ENCODE assay signal across 16 cellular contexts in genomic region chr22:33803371-33803770, GRCh38.
DNase-seq lines count a peak whose midpoint lies in the region; ATAC-seq, FAIRE-seq and TF ChIP-seq lines count a peak whose summit lies in the region.
"Had no signal": no experiment of that assay in that cellular context is flagged by ENCODE, and none has a peak within 500 bp of the region (broad histone marks: within the 10 kb centered on the region; RNA-seq: fewer than 3 reads in every experiment).

No MANE protein-coding gene starts in this region.

- no TSS peak for BruUV-seq in endothelial cell of umbilical vein (replicated peaks; lab: Mats Ljungman, UMichigan)

- no peaks in the 10 kb centered on the region for H3K9me1 ChIP-seq in endothelial cell of umbilical vein (replicated peaks; ENCODE audit: control insufficient read depth, extremely low read depth, insufficient read depth, low read length)

- DNase-seq in Right ventricle myocardium inferior (ENCODE audit: missing footprints) (no peak), cardiac septum (ENCODE audit: low spot score) (no peak), endothelial cell of umbilical vein (ENCODE audit: low read depth, low spot score) (no peak), mucosa of gallbladder (ENCODE audit: low spot score) (peak; percentile 18), GM23338 (ENCODE audit: low spot score) (no peak), NCI-H2081 treated with DMSO at 0.1 percent for 48 hours (lab: John Stamatoyannopoulos, UW) (no peak), thyroid gland (no peak), GM12891 (ENCODE audit: insufficient read length, low spot score) (no peak)
- DNase-seq: activated CD4-positive, alpha-beta T cell treated with anti-CD3 and anti-CD28 coated beads for 1 hour; activated naive CD4-positive, alpha-beta T cell treated with anti-CD3 and anti-CD28 coated beads for 36 hours; SJCRH30; tibial artery had no signal

- no peak overlapping the region for H3K27ac Mint-ChIP-seq in GM23338
- H3K27ac Mint-ChIP-seq: activated naive CD4-positive, alpha-beta T cell treated with anti-CD3 and anti-CD28 coated beads for 36 hours had no signal

- FAIRE-seq in endothelial cell of umbilical vein (lab: Jason Lieb, UNC): no peak
- FAIRE-seq in GM12891 (lab: Jason Lieb, UNC): no peak
- FAIRE-seq: A549, G401.6 had no signal

- H3K4me1 Mint-ChIP-seq in GM23338: peaks cover 37% of the 10 kb centered on the region
- H3K4me1 Mint-ChIP-seq: neural crest cell had no signal

- no peaks in the 10 kb centered on the region; the same call in 1 of the 2 replicates for H3K9me2 ChIP-seq in GM23338 (ENCODE audit: insufficient read depth)

- dilution Hi-C loops in endothelial cell of umbilical vein (cut with MboI; ENCODE audit: extremely low pct_ligation_motif_present, low sequenced_read_pairs): no loop called here

- H3K36me3 ChIP-seq in endothelial cell of umbilical vein (ENCODE audit: control insufficient read depth in 2 of 2, extremely low read depth in 1 of 2, insufficient read depth in 2 of 2, low read length in 2 of 2) (no peaks in the 10 kb centered on the region), GM23338 (ENCODE audit: insufficient read depth) (no peaks in the 10 kb centered on the region), thyroid gland (no peaks in the 10 kb centered on the region)
- H3K36me3 ChIP-seq: SJCRH30, tibial artery had no signal

- H3K79me2 ChIP-seq in endothelial cell of umbilical vein (ENCODE audit: control insufficient read depth, insufficient read depth, low read length): no peaks in the 10 kb centered on the region
- peaks cover 100% of the 10 kb centered on the region for H3K79me2 ChIP-seq in GM23338 (replicated peaks; ENCODE audit: insufficient read depth)

- H3K27ac ChIP-seq in endothelial cell of umbilical vein (ENCODE audit: insufficient read depth, low read depth, low read length) (no peak overlapping the region), GM23338 (ENCODE audit: low read depth) (no peak overlapping the region), thyroid gland (no peak overlapping the region)
- H3K27ac ChIP-seq: A549, SJCRH30 had no signal

- no peaks in the 10 kb centered on the region for H3K27me3 ChIP-seq in endothelial cell of umbilical vein (ENCODE audit: control insufficient read depth in 2 of 2, insufficient read depth in 2 of 2, low read length in 2 of 2)
- H3K27me3 ChIP-seq in GM23338 (ENCODE audit: insufficient read depth): no peaks in the 10 kb centered on the region
- no peaks in the 10 kb centered on the region for H3K27me3 ChIP-seq in thyroid gland
- H3K27me3 ChIP-seq: dorsolateral prefrontal cortex, SJCRH30, tibial artery had no signal

- intact Hi-C loops in Right ventricle myocardium inferior (cut with DNase I): no loop called here
- intact Hi-C loops in cardiac septum (cut with DNase I): no loop called here
- intact Hi-C loops in endothelial cell of umbilical vein (cut with micrococcal nuclease): no loop called here
- intact Hi-C loops in thyroid gland (cut with DNase I): no loop called here

- H3K9me3 Mint-ChIP-seq in GM23338: peaks cover 8% of the 10 kb centered on the region

- WGBS in thyroid gland, 2 donors: 81 to 89% methylated on average over 4 of the region's 4 CpGs

- POLR2A ChIA-PET in endothelial cell of umbilical vein (lab: Charles Lee): no interaction called here

- H3K4me2 ChIP-seq in endothelial cell of umbilical vein (ENCODE audit: insufficient read depth, low read length) (no peak overlapping the region), GM23338 (no peak overlapping the region)
- H3K4me2 ChIP-seq: A549 had no signal

- CTCF ChIA-PET in endothelial cell of umbilical vein (lab: Charles Lee): no interaction called here

- ATAC-seq in Right ventricle myocardium inferior (peak; percentile 24), GM23338 (no peak)
- ATAC-seq: A549 had no signal

- H3K9me3 ChIP-seq in endothelial cell of umbilical vein (replicated peaks; ENCODE audit: control insufficient read depth, insufficient read depth, low read length): peaks cover 2% of the 10 kb centered on the region
- H3K9me3 ChIP-seq in thyroid gland: no peaks in the 10 kb centered on the region
- H3K9me3 ChIP-seq: A549, SJCRH30, tibial artery had no signal

- no peak overlapping the region for H3K9ac ChIP-seq in endothelial cell of umbilical vein (replicated peaks; ENCODE audit: extremely low read depth, insufficient read depth, low read length)

- no peak for TF ChIP-seq POLR2A in endothelial cell of umbilical vein (IDR thresholded peaks at IDR 0.05; ENCODE audit: low read depth, low read length)
- no peak for TF ChIP-seq POLR2A in thyroid gland (IDR thresholded peaks at IDR 0.05)
- no peak for TF ChIP-seq POLR2A in GM12891 (IDR thresholded peaks at IDR 0.05; ENCODE audit: low read depth, low read length)

- H3K27me3 Mint-ChIP-seq in GM23338 (ENCODE audit: insufficient read depth, low read depth, poor library complexity): peaks cover 7% of the 10 kb centered on the region

- H4K20me1 ChIP-seq in endothelial cell of umbilical vein (replicated peaks; ENCODE audit: control insufficient read depth, extremely low read depth, insufficient read depth, low read length): no peaks in the 10 kb centered on the region
- H4K20me1 ChIP-seq in GM23338 (replicated peaks; ENCODE audit: insufficient read depth): peaks cover 47% of the 10 kb centered on the region

- peaks cover 26% of the 10 kb centered on the region for H3K36me3 Mint-ChIP-seq in GM23338 (ENCODE audit: low read depth)

- TF ChIP-seq CTCF in endothelial cell of umbilical vein (IDR thresholded peaks at IDR 0.05; ENCODE audit: extremely low read depth in 1 of 2, insufficient read depth in 1 of 2, low read depth in 1 of 2, low read length in 2 of 2): no peak
- TF ChIP-seq CTCF in GM23338 (conservative IDR thresholded peaks at IDR 0.05; ENCODE audit: low read depth in 2 of 2): no peak
- no peak for TF ChIP-seq CTCF in thyroid gland (IDR thresholded peaks at IDR 0.05)

- H3F3A ChIP-seq in GM23338 (replicated peaks; ENCODE audit: low read depth): no peaks in the 10 kb centered on the region

- H3K4me3 Mint-ChIP-seq in GM23338: no peak overlapping the region
- H3K4me3 Mint-ChIP-seq: activated naive CD4-positive, alpha-beta T cell treated with anti-CD3 and anti-CD28 coated beads for 36 hours; neural crest cell had no signal

- no peak overlapping the region for H3K4me3 ChIP-seq in endothelial cell of umbilical vein (replicated peaks in 1 of 3; ENCODE audit: insufficient read depth in 1 of 3, low read depth in 1 of 3, low read length in 3 of 3)
- no peak overlapping the region for H3K4me3 ChIP-seq in GM23338
- no peak overlapping the region for H3K4me3 ChIP-seq in thyroid gland (replicated peaks in 1 of 3)
- H3K4me3 ChIP-seq: A549, dorsolateral prefrontal cortex, SJCRH30, tibial artery had no signal

- H3K4me1 ChIP-seq in endothelial cell of umbilical vein (ENCODE audit: control insufficient read depth, extremely low read depth, insufficient read depth, low read length): no peaks in the 10 kb centered on the region
- peaks cover 15% of the 10 kb centered on the region for H3K4me1 ChIP-seq in GM23338 (ENCODE audit: insufficient read depth)
- H3K4me1 ChIP-seq in thyroid gland: no peaks in the 10 kb centered on the region
- H3K4me1 ChIP-seq: A549 had no signal

- no peak overlapping the region for H2AFZ ChIP-seq in endothelial cell of umbilical vein (ENCODE audit: low read depth, low read length)
- no peak overlapping the region for H2AFZ ChIP-seq in GM23338

TF ChIP-seq in endothelial cell of umbilical vein, 7 proteins besides CTCF, POLR2A, EP300 and RAD21:
- TF ChIP-seq JUN (IDR thresholded peaks at IDR 0.05; ENCODE audit: borderline replicate concordance, insufficient read depth, insufficient read length, low read depth) (peak; percentile 7), EZH2 (IDR thresholded peaks at IDR 0.05; ENCODE audit: borderline replicate concordance, low read depth, low read length, severe bottlenecking) (no peak)

TF ChIP-seq in GM23338, 12 proteins besides CTCF, POLR2A, EP300 and RAD21:
- TF ChIP-seq EZH2phosphoT487 (IDR thresholded peaks at IDR 0.05; ENCODE audit: unreplicated experiment): no peak

TF ChIP-seq in GM12891, 5 proteins besides CTCF, POLR2A, EP300 and RAD21:
- TF ChIP-seq PAX5 (IDR thresholded peaks at IDR 0.05; ENCODE audit: insufficient read depth, low read length, severe bottlenecking): no peak
- TF ChIP-seq TAF1 (IDR thresholded peaks at IDR 0.05; ENCODE audit: low read depth, low read length): no peak
